11 cellular contexts compared by ENCODE assay signal in genomic region chr10:77582710-77583115, GRCh38. TPM values are rescaled to one million over a fixed set of nuclear protein-coding genes. Genes with fewer than 3 reads are reported as not detected.
A peak's percentile ranks its signal among the peaks of the same experiment; 100 is the strongest.
DNase-seq lines count a peak whose midpoint lies in the region; ATAC-seq, FAIRE-seq and TF ChIP-seq lines count a peak whose summit lies in the region.
"Had no signal": no experiment of that assay in that cellular context is flagged by ENCODE, and none has a peak within 500 bp of the region (broad histone marks: within the 10 kb centered on the region; RNA-seq: fewer than 3 reads in every experiment).

No MANE protein-coding gene starts in this region.

- intact Hi-C loops in body of pancreas (cut with DNase I) (no loop called here), pancreas (cut with DNase I) (no loop called here), uterus (cut with DNase I; ENCODE audit: low total_unique reads) (no loop called here)

- no peaks in the 10 kb centered on the region for H3K9me3 ChIP-seq in body of pancreas
- H3K9me3 ChIP-seq in pancreas: no peaks in the 10 kb centered on the region
- no peaks in the 10 kb centered on the region for H3K9me3 ChIP-seq in uterus
- H3K9me3 ChIP-seq: mucosa of descending colon had no signal

- 48 to 71% methylated on average over 4 of the region's 4 CpGs for WGBS in body of pancreas, 2 donors
- WGBS in pancreas, 2 donors: 36 to 50% methylated on average over 4 of the region's 4 CpGs

- TF ChIP-seq POLR2A in body of pancreas (IDR thresholded peaks at IDR 0.05) (no peak), uterus (IDR thresholded peaks at IDR 0.05) (no peak)

- H3K4me1 ChIP-seq in body of pancreas (peaks cover 9% of the 10 kb centered on the region), pancreas (no peaks in the 10 kb centered on the region), uterus (no peaks in the 10 kb centered on the region)

- DNase-seq in GM12865 (ENCODE audit: low read depth) (peak; percentile 17), NCI-H226 (peak; percentile 95), body of pancreas (peak; percentile 34 to 73 (median 62)), pancreas (peak in 5 of 6 donors; percentile 46 to 61 (median 57)), uterus (no peak), COLO668 (lab: John Stamatoyannopoulos, UW; ENCODE audit: unreplicated experiment) (no peak)
- DNase-seq: effector memory CD8-positive, alpha-beta T cell; mucosa of descending colon; NCI-H526 treated with DMSO at 0.1 percent for 48 hours had no signal

- ATAC-seq in body of pancreas (peak; percentile 69), pancreas (peak; percentile 63 to 86 (median 78)), HG02678 (IDR thresholded peaks at IDR 0.05; ENCODE audit: unreplicated experiment) (no peak), GM21825 (IDR thresholded peaks at IDR 0.05; ENCODE audit: unreplicated experiment) (no peak)
- ATAC-seq: effector memory CD8-positive, alpha-beta T cell; mucosa of descending colon had no signal

- H3K36me3 ChIP-seq in body of pancreas (replicated peaks in 1 of 2; ENCODE audit: insufficient read depth in 1 of 2, low read depth in 2 of 2) (no peaks in the 10 kb centered on the region), pancreas (no peaks in the 10 kb centered on the region), uterus (no peaks in the 10 kb centered on the region)

- TF ChIP-seq CTCF in GM12865 (IDR thresholded peaks at IDR 0.05; ENCODE audit: insufficient read depth, low read depth, low read length, missing control alignments): no peak
- TF ChIP-seq CTCF in body of pancreas (IDR thresholded peaks at IDR 0.05): no peak
- TF ChIP-seq CTCF in pancreas (IDR thresholded peaks at IDR 0.05): no peak
- no peak for TF ChIP-seq CTCF in uterus (IDR thresholded peaks at IDR 0.05)

- H3K27me3 ChIP-seq in body of pancreas (no peaks in the 10 kb centered on the region), pancreas (no peaks in the 10 kb centered on the region), uterus (no peaks in the 10 kb centered on the region)

- H3K4me3 ChIP-seq in GM12865 (ENCODE audit: low read depth, low read length) (no peak overlapping the region), body of pancreas (no peak overlapping the region), pancreas (no peak overlapping the region), uterus (no peak overlapping the region)
- H3K4me3 ChIP-seq: mucosa of descending colon had no signal

- no peak for FAIRE-seq in pancreas (lab: Jason Lieb, UNC)

- no peak overlapping the region for H3K27ac ChIP-seq in body of pancreas
- H3K27ac ChIP-seq in pancreas: no peak overlapping the region
- H3K27ac ChIP-seq in uterus: peak overlapping the region in 1 of 2 donors; percentile 18

RNA-seq across cellular contexts. Expression of gene KCNMA1, which starts 54.9 kb away (rescaled TPM):
- total RNA-seq in body of pancreas (1 to 10 TPM; 5.9 to 9.3 TPM), pancreas (10 to 100 TPM in 1 of 6 donors, 1 to 10 TPM in 5; 3.5 to 16.1 (median 7.4) TPM), uterus (100 to 1,000 TPM in 3 of 4 donors, 10 to 100 TPM in 1; 86.2 to 236 (median 164) TPM)
- 10 to 100 TPM in 1 of 2 donors, 1 to 10 TPM in 1; 9.6 to 19.4 TPM for polyA plus RNA-seq in pancreas

Comparison
In these comparisons a context has a peak if more than half of its experiments do, and no peak if none do; other contexts are left out.
1. DNase-seq: peak in GM12865 (single experiment), NCI-H226 (single experiment), body of pancreas (4 of 4) and pancreas (5 of 6); none in uterus (0 of 2) and COLO668 (single experiment).
2. ATAC-seq: peak in body of pancreas (single experiment) and pancreas (4 of 4); none in HG02678 (single experiment) and GM21825 (single experiment).
3. RNA of gene KCNMA1, which starts 54.9 kb away (total RNA-seq): 86.2 to 236 TPM in uterus; 5.9 to 9.3 TPM in body of pancreas and 3.5 to 16.1 TPM in pancreas; every median in the first group is over 4 times any median in the second.